ENCODE assay signal across 9 cellular contexts in genomic region chr10:116470768-116471415, GRCh38. TPM values are rescaled to one million over a fixed set of nuclear protein-coding genes. Genes with fewer than 3 reads are reported as not detected.
DNase-seq lines count a peak whose midpoint lies in the region; ATAC-seq and TF ChIP-seq lines count a peak whose summit lies in the region.
"Had no signal": no experiment of that assay in that cellular context is flagged by ENCODE, and none has a peak within 500 bp of the region (broad histone marks: within the 10 kb centered on the region; RNA-seq: fewer than 3 reads in every experiment).

No MANE protein-coding gene starts in this region.

- H3K27ac Mint-ChIP-seq in H9, result no peak overlapping the region
- H3K27ac Mint-ChIP-seq: activated CD4-positive, alpha-beta memory T cell treated with anti-CD3 and anti-CD28 coated beads, Interleukin-2, amount 10 ng/mL, durations not matched to agents 7 days and 5 days had no signal

- H3K9me3 ChIP-seq in H9 (ENCODE audit: control insufficient read depth, low read depth, low read length), result no peaks in the 10 kb centered on the region

- H3K36me3 Mint-ChIP-seq in H9 (ENCODE audit: insufficient read depth in 1 of 3, low read depth in 3 of 3), result no peaks in the 10 kb centered on the region

- H3K27ac ChIP-seq in H9 (ENCODE audit: insufficient read length, low read depth, low read length), result no peak overlapping the region

- no peaks in the 10 kb centered on the region for H4K20me1 ChIP-seq in H9 (ENCODE audit: control insufficient read depth, insufficient read depth, insufficient read length)

- no peak overlapping the region for H2BK15ac ChIP-seq in H9 (ENCODE audit: low read depth, low read length)

- H3K14ac ChIP-seq in H9 (ENCODE audit: insufficient read depth, low read length), result no peak overlapping the region

- H2BK12ac ChIP-seq in H9 (ENCODE audit: insufficient read length, low read depth, low read length), result no peak overlapping the region

- no peak overlapping the region for H4K5ac ChIP-seq in H9 (ENCODE audit: insufficient read length, low read depth, low read length)

- peak; percentile 20 for TF ChIP-seq CTCF in AG09319 (IDR thresholded peaks at IDR 0.05; ENCODE audit: low read depth, low read length)
- TF ChIP-seq CTCF in H9 (conservative IDR thresholded peaks at IDR 0.05), result peak; percentile 78

- H4K91ac ChIP-seq in H9 (ENCODE audit: insufficient read length, low read depth, low read length), result no peak overlapping the region

- no peak overlapping the region for H2AK5ac ChIP-seq in H9 (ENCODE audit: insufficient read length, low read length)

- H2AFZ ChIP-seq in H9 (ENCODE audit: low read length), result no peak overlapping the region

- no peak overlapping the region for H3K4ac ChIP-seq in H9 (ENCODE audit: low read depth, low read length)

- H3K27me3 Mint-ChIP-seq in H9 (ENCODE audit: low read depth), result no peaks in the 10 kb centered on the region
- H3K27me3 Mint-ChIP-seq: activated CD4-positive, alpha-beta memory T cell treated with anti-CD3 and anti-CD28 coated beads, Interleukin-2, amount 10 ng/mL, durations not matched to agents 7 days and 5 days had no signal

- no peaks in the 10 kb centered on the region for H3K79me1 ChIP-seq in H9 (ENCODE audit: insufficient read depth, low read depth, low read length, poor library complexity, severe bottlenecking)

- H3K4me3 Mint-ChIP-seq in H9, result no peak overlapping the region
- H3K4me3 Mint-ChIP-seq: activated CD4-positive, alpha-beta memory T cell treated with anti-CD3 and anti-CD28 coated beads, Interleukin-2, amount 10 ng/mL, durations not matched to agents 7 days and 5 days had no signal

- peaks cover 5 to 12% of the 10 kb centered on the region in 2 experiments for H3K4me1 Mint-ChIP-seq in H9
- H3K4me1 Mint-ChIP-seq: activated CD4-positive, alpha-beta memory T cell treated with anti-CD3 and anti-CD28 coated beads, Interleukin-2, amount 10 ng/mL, durations not matched to agents 7 days and 5 days had no signal

- no peak overlapping the region for H2BK20ac ChIP-seq in H9 (ENCODE audit: low read depth, low read length, poor library complexity, severe bottlenecking)

- H2BK5ac ChIP-seq in H9 (ENCODE audit: insufficient read length, low read length), result no peak overlapping the region

- no peak overlapping the region for H3K18ac ChIP-seq in H9 (ENCODE audit: insufficient read length, low read depth, low read length)

- peaks cover 0 to 3% of the 10 kb centered on the region in 2 experiments; a peak in 2 of 5 replicates for H3K9me3 Mint-ChIP-seq in H9
- H3K9me3 Mint-ChIP-seq: activated CD4-positive, alpha-beta memory T cell treated with anti-CD3 and anti-CD28 coated beads, Interleukin-2, amount 10 ng/mL, durations not matched to agents 7 days and 5 days had no signal

- no peak overlapping the region for H2BK120ac ChIP-seq in H9 (ENCODE audit: low read depth, low read length, poor library complexity, severe bottlenecking)

- no peak overlapping the region for H4K8ac ChIP-seq in H9 (replicated peaks; ENCODE audit: insufficient read length, low read depth, low read length)

- H3K23me2 ChIP-seq in H9 (ENCODE audit: insufficient read length, low read depth, low read length, poor library complexity, severe bottlenecking), result no peaks in the 10 kb centered on the region

- no peaks in the 10 kb centered on the region for H3K79me2 ChIP-seq in H9 (ENCODE audit: insufficient read depth, low read length)

- no peak overlapping the region for H3T11ph ChIP-seq in H9 (ENCODE audit: low read length)

- H3K23ac ChIP-seq in H9 (ENCODE audit: insufficient read length, low read depth, low read length), result no peak overlapping the region

- ATAC-seq in GM18517 (IDR thresholded peaks at IDR 0.05; ENCODE audit: unreplicated experiment) (no peak), GM21529 (IDR thresholded peaks at IDR 0.05; ENCODE audit: unreplicated experiment) (no peak)

- H3K27me3 ChIP-seq in H9 (ENCODE audit: insufficient read depth, low read length), result no peaks in the 10 kb centered on the region; the same call in 1 of the 2 replicates

- H3K56ac ChIP-seq in H9 (ENCODE audit: insufficient read length, low read depth, low read length), result no peak overlapping the region

- DNase-seq in AG09319 (ENCODE audit: extremely low read depth, low read depth), result no peak
- DNase-seq in H9, result peak; percentile 63
- peak; percentile 60 for DNase-seq in RKO (ENCODE audit: low spot score)
- DNase-seq in iPS-NIHi7 (ENCODE audit: extremely low spot score), result peak; percentile 69
- DNase-seq in SIG-M5 treated with dmso at 0.1 percent for 504 hours (lab: John Stamatoyannopoulos, UW; ENCODE audit: unreplicated experiment), result no peak
- no peak for DNase-seq in stimulated activated CD4-positive, alpha-beta T cell treated with anti-CD3 and anti-CD28 coated beads, Interleukin-4, amount 100 ng/mL, for 24 hours
- DNase-seq: activated CD4-positive, alpha-beta memory T cell treated with anti-CD3 and anti-CD28 coated beads, Interleukin-2, amount 10 ng/mL, durations not matched to agents 7 days and 5 days had no signal

- no CpG with 5 or more reads among the region's 6 CpGs for WGBS in H9 (ENCODE audit: extremely low coverage, insufficient read length, low lambda C conversion rate)

- H3K4me2 ChIP-seq in H9 (ENCODE audit: insufficient read depth, insufficient read length, low read length), result no peak overlapping the region

- no peak overlapping the region for H3K9ac ChIP-seq in H9 (ENCODE audit: extremely low read depth, insufficient read length, low read length)

- peaks cover 2% of the 10 kb centered on the region; the same call in 1 of the 2 replicates for H3K4me1 ChIP-seq in H9 (ENCODE audit: insufficient read depth, low read length)

RNA-seq across cellular contexts. Expression of gene PNLIPRP3, which starts 43.2 kb away (rescaled TPM):
- total RNA-seq in H9 (2021), result not detected in 2 replicates
- total RNA-seq: activated CD4-positive, alpha-beta memory T cell treated with anti-CD3 and anti-CD28 coated beads, Interleukin-2, amount 10 ng/mL, durations not matched to agents 7 days and 5 days had no signal

Comparison
In these comparisons a context has a peak if more than half of its experiments do, and no peak if none do; other contexts are left out.
1. DNase-seq: peak in H9 (single experiment), RKO (single experiment) and iPS-NIHi7 (single experiment); none in AG09319 (single experiment), SIG-M5 treated with dmso at 0.1 percent for 504 hours (single experiment) and stimulated activated CD4-positive, alpha-beta T cell treated with anti-CD3 and anti-CD28 coated beads, Interleukin-4, amount 100 ng/mL, for 24 hours (single experiment).